Comparison of ENCODE assay signal across 12 cellular contexts in genomic region chr3:38480093-38480445, GRCh38.
"Had no signal": no experiment of that assay in that cellular context is flagged by ENCODE, and none has a peak within 500 bp of the region (broad histone marks: within the 10 kb centered on the region; RNA-seq: fewer than 3 reads in every experiment).

No MANE protein-coding gene starts in this region.

- H3K9me3 ChIP-seq: breast epithelium, esophagus squamous epithelium, stomach, thoracic aorta had no signal

- H3K27me3 Mint-ChIP-seq: activated CD4-positive, alpha-beta memory T cell treated with anti-CD3 and anti-CD28 coated beads for 36 hours; activated naive CD8-positive, alpha-beta T cell had no signal

- FAIRE-seq: TTC549 had no signal

- H3K9ac ChIP-seq: parathyroid adenoma had no signal

- H3K9me3 Mint-ChIP-seq: activated CD4-positive, alpha-beta memory T cell treated with anti-CD3 and anti-CD28 coated beads for 36 hours; nephron progenitor cell had no signal

- H3K27ac ChIP-seq: breast epithelium, dorsolateral prefrontal cortex, esophagus squamous epithelium, parathyroid adenoma, skin epidermis, stomach, thoracic aorta had no signal

- DNase-seq: activated gamma-delta T cell, esophagus squamous epithelium had no signal

- H2AFZ ChIP-seq: parathyroid adenoma had no signal

- H3K4me1 ChIP-seq: breast epithelium, esophagus squamous epithelium, parathyroid adenoma, stomach had no signal

- H3K27me3 ChIP-seq: breast epithelium, dorsolateral prefrontal cortex, esophagus squamous epithelium, stomach had no signal

- H3K4me3 Mint-ChIP-seq: activated CD4-positive, alpha-beta memory T cell treated with anti-CD3 and anti-CD28 coated beads for 36 hours; activated naive CD8-positive, alpha-beta T cell; nephron progenitor cell had no signal

- H3K4me3 ChIP-seq: breast epithelium, dorsolateral prefrontal cortex, esophagus squamous epithelium, skin epidermis, stomach, thoracic aorta had no signal

- H3K27ac Mint-ChIP-seq: activated CD4-positive, alpha-beta memory T cell treated with anti-CD3 and anti-CD28 coated beads for 36 hours; activated naive CD8-positive, alpha-beta T cell; nephron progenitor cell had no signal
